Comparison of ENCODE assay signal across 14 cellular contexts in the genomic region with DNA sequence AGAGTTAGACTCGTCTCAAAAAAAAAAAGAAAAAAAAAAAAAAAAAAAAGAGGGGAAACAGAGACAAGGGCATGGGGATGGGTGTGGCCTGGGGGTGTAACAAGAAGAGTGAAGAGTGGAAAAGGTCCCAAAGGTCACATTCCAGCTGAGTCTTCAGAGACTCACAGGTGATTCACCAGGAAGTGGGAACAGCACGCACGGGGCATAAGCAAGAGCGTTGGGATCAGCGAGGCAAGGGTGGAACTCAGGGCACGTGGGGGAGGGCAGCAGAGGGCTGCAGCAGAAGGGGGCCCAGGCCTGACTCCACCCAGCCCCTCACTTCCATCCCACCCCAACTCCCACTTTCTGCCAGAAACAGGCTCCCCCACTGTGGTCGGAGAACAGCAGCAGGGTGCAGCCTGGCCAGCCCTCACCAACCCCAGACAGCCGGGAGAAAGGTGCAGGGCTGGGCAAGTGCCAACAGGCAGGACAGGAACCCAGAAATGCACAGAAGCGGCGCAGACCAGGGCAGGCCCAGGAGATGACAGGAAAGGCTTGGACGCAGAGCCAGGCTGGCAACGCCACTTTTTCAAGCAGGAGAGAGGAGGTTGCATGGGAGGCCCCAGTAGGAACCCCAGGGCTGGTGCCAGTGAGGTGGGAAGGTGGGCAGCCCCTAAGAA. TPM values are rescaled to one million over a fixed set of nuclear protein-coding genes. Genes with fewer than 3 reads are reported as not detected.
DNase-seq lines count a peak whose midpoint lies in the region; ATAC-seq, FAIRE-seq and TF ChIP-seq lines count a peak whose summit lies in the region.
"Had no signal": no experiment of that assay in that cellular context is flagged by ENCODE, and none has a peak within 500 bp of the region (broad histone marks: within the 10 kb centered on the region; RNA-seq: fewer than 3 reads in every experiment).

No MANE protein-coding gene starts in this region.

- no peak for TF ChIP-seq RAD21 in Ishikawa (IDR thresholded peaks at IDR 0.05; ENCODE audit: low read depth)

- H3K9me3 Mint-ChIP-seq in nephron = no peaks in the 10 kb centered on the region
- H3K9me3 Mint-ChIP-seq: activated naive CD4-positive, alpha-beta T cell treated with anti-CD3 and anti-CD28 coated beads, Interleukin-2, amount 50 U/mL, for 72 hours had no signal

- peak; percentile 50 for DNase-seq in AG10803 (ENCODE audit: low read depth)
- DNase-seq in bronchial epithelial cell (ENCODE audit: low read depth) = peak; percentile 95
- no peak for DNase-seq in Kasumi-1 (lab: John Stamatoyannopoulos, UW)
- DNase-seq in DMS 273 treated with DMSO at 0.1 percent for 48 hours (lab: John Stamatoyannopoulos, UW) = no peak
- DNase-seq in WERI-Rb-1 = no peak
- DNase-seq: activated CD4-positive, alpha-beta T cell treated with anti-CD3 and anti-CD28 coated beads, Interleukin-2, amount 50 U/mL, for 48 hours; NCI-H1092; NCI-H69 had no signal

- TF ChIP-seq CTCF in AG10803 (conservative IDR thresholded peaks at IDR 0.05; ENCODE audit: low read length) (no peak), bronchial epithelial cell (IDR thresholded peaks at IDR 0.05; ENCODE audit: insufficient read depth, low read length, severe bottlenecking) (no peak), nephron (IDR thresholded peaks at IDR 0.05; ENCODE audit: unreplicated experiment in 3 of 3) (no peak), WERI-Rb-1 (IDR thresholded peaks at IDR 0.05; ENCODE audit: low read depth, low read length) (no peak)

- H3K27me3 Mint-ChIP-seq in nephron (ENCODE audit: low read depth) = no peaks in the 10 kb centered on the region

- H3K27ac ChIP-seq in WERI-Rb-1 = no peak overlapping the region
- H3K27ac ChIP-seq: BLaER1 treated with 17β-estradiol and CSF1 and Interleukin-3, amounts not matched to agents 10 nM and 100 nM; heart left ventricle had no signal

- peaks cover 11% of the 10 kb centered on the region for H3K4me1 Mint-ChIP-seq in nephron

- H3K4me3 ChIP-seq in AG10803 (ENCODE audit: low read length) (no peak overlapping the region), bronchial epithelial cell (ENCODE audit: low read depth, low read length) (no peak overlapping the region), WERI-Rb-1 (ENCODE audit: low read depth, low read length) (no peak overlapping the region)
- H3K4me3 ChIP-seq: BLaER1 treated with 17β-estradiol and CSF1 and Interleukin-3, amounts not matched to agents 10 nM and 100 nM; heart left ventricle had no signal

- H3K4me3 Mint-ChIP-seq in nephron = peak overlapping the region in 2 of 3 experiments; percentile 31 to 58

- H3K27ac Mint-ChIP-seq in nephron = no peak overlapping the region
- H3K27ac Mint-ChIP-seq: activated naive CD4-positive, alpha-beta T cell treated with anti-CD3 and anti-CD28 coated beads, Interleukin-2, amount 50 U/mL, for 72 hours had no signal

- no peak for FAIRE-seq in bronchial epithelial cell (lab: Jason Lieb, UNC)

- H3K36me3 Mint-ChIP-seq in nephron (ENCODE audit: low read depth) = peaks cover 32% of the 10 kb centered on the region

- peak; percentile 49; the same call in 1 of the 2 replicates for TF ChIP-seq EP300 in Ishikawa (IDR thresholded peaks at IDR 0.05; ENCODE audit: borderline replicate concordance)

- ATAC-seq in HG03571 (IDR thresholded peaks at IDR 0.05; ENCODE audit: unreplicated experiment) = no peak
- ATAC-seq: activated naive CD4-positive, alpha-beta T cell treated with anti-CD3 and anti-CD28 coated beads, Interleukin-2, amount 50 U/mL, for 72 hours; heart left ventricle had no signal

- no peaks in the 10 kb centered on the region for H3K27me3 ChIP-seq in bronchial epithelial cell (ENCODE audit: control insufficient read depth, insufficient read depth, low read length)
- no peaks in the 10 kb centered on the region for H3K27me3 ChIP-seq in WERI-Rb-1 (ENCODE audit: insufficient read depth, low read depth, severe bottlenecking)
- H3K27me3 ChIP-seq: BLaER1 treated with 17β-estradiol and CSF1 and Interleukin-3, amounts not matched to agents 10 nM and 100 nM; heart left ventricle had no signal

- no peaks in the 10 kb centered on the region for H3K9me3 ChIP-seq in WERI-Rb-1 (ENCODE audit: severe bottlenecking)
- H3K9me3 ChIP-seq: BLaER1 treated with 17β-estradiol and CSF1 and Interleukin-3, amounts not matched to agents 10 nM and 100 nM; heart left ventricle had no signal

- H3K36me3 ChIP-seq in bronchial epithelial cell (ENCODE audit: control insufficient read depth, insufficient read depth, low read length) = peaks cover 28% of the 10 kb centered on the region
- H3K36me3 ChIP-seq in WERI-Rb-1 = no peaks in the 10 kb centered on the region

TF ChIP-seq in Ishikawa, 13 proteins besides CTCF, POLR2A, EP300 and RAD21:
- no peak for TF ChIP-seq CEBPB (IDR thresholded peaks at IDR 0.05)
- peak; percentile 21; the same call in 1 of the 2 replicates for TF ChIP-seq TCF12 (IDR thresholded peaks at IDR 0.05; ENCODE audit: low read depth)
- TF ChIP-seq TEAD4 (IDR thresholded peaks at IDR 0.05) = peak; percentile 63; the same call in 1 of the 2 replicates
- TF ChIP-seq, protein P1, sequence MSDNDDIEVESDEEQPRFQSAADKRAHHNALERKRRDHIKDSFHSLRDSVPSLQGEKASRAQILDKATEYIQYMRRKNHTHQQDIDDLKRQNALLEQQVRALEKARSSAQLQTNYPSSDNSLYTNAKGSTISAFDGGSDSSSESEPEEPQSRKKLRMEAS (IDR thresholded peaks at IDR 0.05) = peak; percentile 49
- TF ChIP-seq NFIC (IDR thresholded peaks at IDR 0.05) = peak; percentile 16; the same call in 1 of the 2 replicates
- TF ChIP-seq EGR1 (IDR thresholded peaks at IDR 0.05) = no peak
- TF ChIP-seq FOXM1 (IDR thresholded peaks at IDR 0.05; ENCODE audit: borderline replicate concordance, low read depth) = 0 out of 2 replicates have a peak, but pooled peaks have one; percentile 11

RNA-seq across cellular contexts. Expression of a gene that starts 3.3 kb away (rescaled TPM):
- 36.7 and 47.9 TPM in 2 replicates for total RNA-seq in bronchial epithelial cell

Comparison
In these comparisons a context has a peak if more than half of its experiments do, and no peak if none do; other contexts are left out.
1. DNase-seq: peak in AG10803 (single experiment) and bronchial epithelial cell (single experiment); none in Kasumi-1 (0 of 2), DMS 273 treated with DMSO at 0.1 percent for 48 hours (single experiment) and WERI-Rb-1 (single experiment).